In genomic region chr1:186763107-186763506, GRCh38 we compare ENCODE assay signal across 11 cellular contexts.
DNase-seq lines count a peak whose midpoint lies in the region; ATAC-seq and TF ChIP-seq lines count a peak whose summit lies in the region.
"Had no signal": no experiment of that assay in that cellular context is flagged by ENCODE, and none has a peak within 500 bp of the region (broad histone marks: within the 10 kb centered on the region; RNA-seq: fewer than 3 reads in every experiment).

No MANE protein-coding gene starts in this region.

- H3K9me3 ChIP-seq in endodermal cell (ENCODE audit: control insufficient read depth, low read length), result no peaks in the 10 kb centered on the region
- H3K9me3 ChIP-seq: BLaER1 had no signal

- CTCF ChIA-PET in AG04449 (lab: Yijun Ruan, JAX), result no interaction called here

- H3K36me3 ChIP-seq in endodermal cell (ENCODE audit: control insufficient read depth, insufficient read depth, low read length), result no peaks in the 10 kb centered on the region
- H3K36me3 ChIP-seq: BLaER1 had no signal

- WGBS in endodermal cell (ENCODE audit: insufficient coverage in 1 of 2, insufficient read length in 1 of 2), 2 experiments, result 73% methylated on average over 1 of the region's 1 CpG; no CpG with 5 or more reads in 1 of the 2 experiments

- no peak overlapping the region for H3K27ac ChIP-seq in endodermal cell (ENCODE audit: low read depth, low read length)
- H3K27ac ChIP-seq: BLaER1 had no signal

- no peak for TF ChIP-seq CTCF in AG04449 (IDR thresholded peaks at IDR 0.05; ENCODE audit: insufficient read depth, low read length, missing control alignments)
- no peak for TF ChIP-seq CTCF in endodermal cell (conservative IDR thresholded peaks at IDR 0.05)

- H3K27ac Mint-ChIP-seq in endodermal cell, result no peak overlapping the region
- H3K27ac Mint-ChIP-seq: activated naive CD4-positive, alpha-beta T cell treated with anti-CD3 and anti-CD28 coated beads, Interleukin-2, amount 50 U/mL, for 24 hours had no signal

- no peaks in the 10 kb centered on the region for H3K27me3 ChIP-seq in endodermal cell (ENCODE audit: control insufficient read depth, insufficient read depth, low read length, poor library complexity, severe bottlenecking)
- H3K27me3 ChIP-seq: BLaER1 had no signal

- no peaks in the 10 kb centered on the region for H3K27me3 Mint-ChIP-seq in endodermal cell (ENCODE audit: insufficient read depth)
- H3K27me3 Mint-ChIP-seq: activated naive CD4-positive, alpha-beta T cell treated with anti-CD3 and anti-CD28 coated beads, Interleukin-2, amount 50 U/mL, for 24 hours had no signal

- H3K36me3 Mint-ChIP-seq in endodermal cell (ENCODE audit: low read depth), result no peaks in the 10 kb centered on the region
- H3K36me3 Mint-ChIP-seq: activated naive CD4-positive, alpha-beta T cell treated with anti-CD3 and anti-CD28 coated beads, Interleukin-2, amount 50 U/mL, for 24 hours had no signal

- no peak overlapping the region for H3K4me3 ChIP-seq in AG04449 (ENCODE audit: low read depth, low read length)
- peak overlapping the region; percentile 36 for H3K4me3 ChIP-seq in endodermal cell (ENCODE audit: low read length)
- H3K4me3 ChIP-seq: BLaER1 had no signal

- H3K9ac ChIP-seq in endodermal cell (ENCODE audit: extremely low read depth, low read length, poor library complexity, severe bottlenecking), result peak overlapping the region; percentile 50
- H3K9ac ChIP-seq: BLaER1 had no signal

- ATAC-seq in GM19023 (IDR thresholded peaks at IDR 0.05; ENCODE audit: unreplicated experiment) (peak; percentile 60), HG03159 (IDR thresholded peaks at IDR 0.05; ENCODE audit: unreplicated experiment) (peak; percentile 65)
- ATAC-seq: sciatic nerve had no signal

- no peaks in the 10 kb centered on the region for H3K9me3 Mint-ChIP-seq in endodermal cell
- H3K9me3 Mint-ChIP-seq: activated naive CD4-positive, alpha-beta T cell treated with anti-CD3 and anti-CD28 coated beads, Interleukin-2, amount 50 U/mL, for 24 hours had no signal

- no peak overlapping the region for H3K4me3 Mint-ChIP-seq in endodermal cell
- H3K4me3 Mint-ChIP-seq: activated naive CD4-positive, alpha-beta T cell treated with anti-CD3 and anti-CD28 coated beads, Interleukin-2, amount 50 U/mL, for 24 hours had no signal

- H3K4me1 ChIP-seq in endodermal cell (ENCODE audit: control insufficient read depth, insufficient read depth, low read length), result peaks cover 6% of the 10 kb centered on the region
- H3K4me1 ChIP-seq: BLaER1 had no signal

- peak; percentile 24 for DNase-seq in AG04449 (ENCODE audit: low read depth, low spot score)
- no peak for DNase-seq in endodermal cell
- DNase-seq in HPDE6-E6E7 (ENCODE audit: extremely low spot score), result no peak
- no peak for DNase-seq in KG1 (lab: John Stamatoyannopoulos, UW)
- DNase-seq in NCI-H345 (lab: John Stamatoyannopoulos, UW), result no peak
- no peak for DNase-seq in NCI-H1694 treated with DMSO at 0.1 percent for 48 hours (lab: John Stamatoyannopoulos, UW)

- POLR2A ChIA-PET in AG04449 (lab: Yijun Ruan, JAX), result no interaction called here

- H3K4me1 Mint-ChIP-seq in endodermal cell, result peaks cover 14% of the 10 kb centered on the region
- H3K4me1 Mint-ChIP-seq: activated naive CD4-positive, alpha-beta T cell treated with anti-CD3 and anti-CD28 coated beads, Interleukin-2, amount 50 U/mL, for 24 hours had no signal
